ENCODE assay signal across 8 cellular contexts in the genomic region with DNA sequence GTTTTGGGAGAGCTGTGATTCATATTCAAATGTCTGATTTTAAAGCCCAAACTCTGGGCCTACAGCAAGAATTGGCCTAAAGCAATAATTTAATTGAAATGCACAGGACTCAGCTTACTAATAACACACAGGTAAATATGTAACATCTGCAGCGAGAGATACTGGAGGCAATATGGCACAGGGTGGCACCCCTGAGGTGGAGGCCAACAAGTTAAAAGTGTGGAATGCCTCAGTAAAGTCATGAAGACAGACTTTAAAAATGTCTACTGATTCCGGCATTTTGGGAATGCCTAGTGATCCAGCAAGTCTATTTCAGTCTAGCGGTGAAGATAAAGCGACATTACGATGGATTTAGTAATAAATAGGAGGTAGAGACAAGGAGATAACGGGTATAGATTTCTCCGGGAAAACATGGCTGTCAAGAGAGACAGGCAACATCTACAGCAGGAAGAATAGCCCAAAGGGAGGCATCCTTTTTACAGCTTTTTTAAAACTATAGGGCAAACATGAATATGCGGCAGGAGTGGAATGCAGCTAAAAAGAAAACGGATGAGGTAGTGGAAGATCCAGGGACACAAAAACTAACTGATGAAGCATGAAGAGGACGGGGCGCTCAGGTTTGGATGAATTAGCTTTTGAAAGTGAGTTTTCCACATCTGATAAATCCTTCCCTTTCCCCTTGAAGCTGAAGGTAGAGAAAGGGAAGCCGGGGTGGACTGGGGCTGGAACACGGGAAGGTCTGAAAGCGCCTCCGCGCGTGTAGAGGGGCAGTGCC. TPM values are rescaled to one million over a fixed set of nuclear protein-coding genes. Genes with fewer than 3 reads are reported as not detected.
DNase-seq lines count a peak whose midpoint lies in the region; ATAC-seq and TF ChIP-seq lines count a peak whose summit lies in the region.

No MANE protein-coding gene starts in this region.

- CTCF ChIA-PET in T-cell (lab: Charles Lee), result interaction anchor here in 1 of 2 donors (0.5 kb wide), 1 partner anchor 46 kb away, joined by 3 read pairs; no protein-coding TSS in a partner anchor

- H3K36me3 Mint-ChIP-seq in T-cell, result no peaks in the 10 kb centered on the region
- no peaks in the 10 kb centered on the region for H3K36me3 Mint-ChIP-seq in glutamatergic neuron (ENCODE audit: unreplicated experiment)

- H3K27ac Mint-ChIP-seq in T-cell, result peak overlapping the region; percentile 59 to 68
- no peak overlapping the region for H3K27ac Mint-ChIP-seq in glutamatergic neuron (ENCODE audit: unreplicated experiment)

- POLR2A ChIA-PET in T-cell (lab: Charles Lee), result no interaction called here

- TF ChIP-seq CTCF in glutamatergic neuron (IDR thresholded peaks at IDR 0.05; ENCODE audit: partially characterized antibody, unreplicated experiment), result no peak

- peak; percentile 4 for DNase-seq in DMS53 treated with DMSO at 0.1 percent for 48 hours (lab: John Stamatoyannopoulos, UW; ENCODE audit: unreplicated experiment)
- DNase-seq in DMS53 (lab: John Stamatoyannopoulos, UW), result no peak
- peak in 1 of 34 experiments; percentile 13 for DNase-seq in T-cell
- no peak for DNase-seq in glutamatergic neuron
- DNase-seq in Ammon's horn (ENCODE audit: low spot score), result no peak

- H3K4me1 Mint-ChIP-seq in T-cell (peaks cover 17 to 22% (median 21%) of the 10 kb centered on the region in 3 donors), glutamatergic neuron (ENCODE audit: low read depth, unreplicated experiment) (peaks cover 10% of the 10 kb centered on the region)

- peak overlapping the region in 18 of 21 experiments; percentile 60 to 97 (median 89) for H3K27ac ChIP-seq in skin epidermis

- no peak for ATAC-seq in T-cell (replicated peaks in 1 of 4)
- ATAC-seq in GM19455 (IDR thresholded peaks at IDR 0.05; ENCODE audit: unreplicated experiment), result no peak
- no peak for ATAC-seq in HG02840 (IDR thresholded peaks at IDR 0.05; ENCODE audit: low FRiP score, unreplicated experiment)

- H3K9me3 Mint-ChIP-seq in T-cell, result no peaks in the 10 kb centered on the region
- peaks cover 4% of the 10 kb centered on the region for H3K9me3 Mint-ChIP-seq in glutamatergic neuron (ENCODE audit: unreplicated experiment)

- H3K27me3 Mint-ChIP-seq in T-cell (no peaks in the 10 kb centered on the region), glutamatergic neuron (ENCODE audit: unreplicated experiment) (peaks cover 3% of the 10 kb centered on the region)

- H3K4me3 Mint-ChIP-seq in T-cell, result peak overlapping the region; percentile 90 to 93 (median 93)
- peak overlapping the region; percentile 91 for H3K4me3 Mint-ChIP-seq in glutamatergic neuron (ENCODE audit: unreplicated experiment)

- peak overlapping the region; percentile 68 to 96 (median 91) for H3K4me3 ChIP-seq in skin epidermis

RNA-seq across cellular contexts. Expression of gene NANP, which starts 1.2 kb away (rescaled TPM):
- 1 to 10 TPM in 4 of 5 donors, under 1 TPM in 1; 0.96 to 1.9 (median 1.7) TPM for total RNA-seq in T-cell
- 1.4 TPM for total RNA-seq in glutamatergic neuron (ENCODE audit: unreplicated experiment)

RNA-seq across cellular contexts. Expression of gene NINL, which starts 37.3 kb away (rescaled TPM):
- 1 to 10 TPM; 1.3 to 4.8 (median 2.7) TPM for total RNA-seq in T-cell
- total RNA-seq in glutamatergic neuron (ENCODE audit: unreplicated experiment), result 86.8 TPM

Comparison
In these comparisons a context has a peak if more than half of its experiments do, and no peak if none do; other contexts are left out.
1. RNA of gene NINL, which starts 37.3 kb away (total RNA-seq): 86.8 TPM in glutamatergic neuron (single experiment); 1.3 to 4.8 TPM in T-cell; every median in the first group is over 10 times any median in the second.